Comparison of ENCODE assay signal across 8 cellular contexts in genomic region chr15:58209007-58209481, GRCh38.
A peak's percentile ranks its signal among the peaks of the same experiment; 100 is the strongest.
DNase-seq lines count a peak whose midpoint lies in the region; ATAC-seq and TF ChIP-seq lines count a peak whose summit lies in the region.
"Not testable (repeated sequence)": the region's sequence is repeated elsewhere in the genome, so short reads cannot be mapped to it uniquely, and the experiment has no call there.

No MANE protein-coding gene starts in this region.

- H3K4me1 Mint-ChIP-seq in CD4-positive, alpha-beta T cell (ENCODE audit: low read depth): not testable (repeated sequence)

- not testable (repeated sequence) for H3K27me3 ChIP-seq in CD4-positive, alpha-beta T cell (ENCODE audit: control insufficient read depth, insufficient read depth, low read length)

- H3K9me3 ChIP-seq in CD4-positive, alpha-beta T cell (ENCODE audit: control insufficient read depth, low read length): not testable (repeated sequence)

- TF ChIP-seq CTCF in CD4-positive, alpha-beta T cell (IDR thresholded peaks at IDR 0.05); choroid plexus epithelial cell (conservative IDR thresholded peaks at IDR 0.05; ENCODE audit: low read depth, low read length); fibroblast of villous mesenchyme (IDR thresholded peaks at IDR 0.05; ENCODE audit: insufficient read depth, low read depth, low read length): not testable (repeated sequence)

- not testable (repeated sequence) for H3K9me3 Mint-ChIP-seq in CD4-positive, alpha-beta T cell

- CTCF ChIA-PET in CD4-positive, alpha-beta T cell (lab: Charles Lee): not testable (repeated sequence)

- intact Hi-C loops in CD4-positive, alpha-beta T cell (cut with DNase I, micrococcal nuclease): not testable (repeated sequence)

- not testable (repeated sequence) for H3K27ac ChIP-seq in CD4-positive, alpha-beta T cell (ENCODE audit: low read depth, low read length)

- not testable (repeated sequence) for H3K4me3 ChIP-seq in choroid plexus epithelial cell (ENCODE audit: low read depth, low read length); fibroblast of villous mesenchyme (ENCODE audit: low read depth, low read length)

- H3K27ac Mint-ChIP-seq in CD4-positive, alpha-beta T cell: peak overlapping the region; percentile 49

- peak in 6 of 10 experiments; percentile 3 to 20 (median 4) for DNase-seq in CD4-positive, alpha-beta T cell
- DNase-seq in HS-27A (ENCODE audit: low read depth): peak; percentile 59
- peak; percentile 70 for DNase-seq in SK-MEL-5 (ENCODE audit: low read depth, low spot score)
- DNase-seq in activated effector memory CD4-positive, alpha-beta T cell treated with Interleukin-2 at 50 U/mL for 16 hours: peak; percentile 18
- peak; percentile 81 for DNase-seq in choroid plexus epithelial cell (ENCODE audit: low read depth)
- DNase-seq in fibroblast of villous mesenchyme (ENCODE audit: low read depth): peak; percentile 39
- DNase-seq in kidney tubule cell (ENCODE audit: low spot score): peak; percentile 79
- peak; percentile 8 for DNase-seq in stimulated activated naive CD4-positive, alpha-beta T cell treated with Interleukin-2 at 50 U/mL for 16 hours (lab: John Stamatoyannopoulos, UW)

- POLR2A ChIA-PET in CD4-positive, alpha-beta T cell (lab: Charles Lee): not testable (repeated sequence)

- ATAC-seq in CD4-positive, alpha-beta T cell (ENCODE audit: poor library complexity): peak; percentile 60

- in situ Hi-C loops in SK-MEL-5 (cut with HindIII; ENCODE audit: low pct_unique_long_range_greater_than_20kb, low sequenced_read_pairs): not testable (repeated sequence)

- H3K36me3 Mint-ChIP-seq in CD4-positive, alpha-beta T cell (ENCODE audit: low read depth): not testable (repeated sequence)

- H3K27me3 Mint-ChIP-seq in CD4-positive, alpha-beta T cell: not testable (repeated sequence)

- H3K4me3 Mint-ChIP-seq in CD4-positive, alpha-beta T cell: not testable (repeated sequence)

Comparison
In these comparisons a context has a peak if more than half of its experiments do, and no peak if none do; other contexts are left out.
1. DNase-seq: peak in every context shown above with its lines; median percentile 81 in choroid plexus epithelial cell; 79 in kidney tubule cell; 70 in SK-MEL-5; 59 in HS-27A; 39 in fibroblast of villous mesenchyme; 18 in activated effector memory CD4-positive, alpha-beta T cell treated with Interleukin-2 at 50 U/mL for 16 hours; 8 in stimulated activated naive CD4-positive, alpha-beta T cell treated with Interleukin-2 at 50 U/mL for 16 hours; 4 in CD4-positive, alpha-beta T cell.